Comparison of ENCODE assay signal across 12 cellular contexts in the genomic region with DNA sequence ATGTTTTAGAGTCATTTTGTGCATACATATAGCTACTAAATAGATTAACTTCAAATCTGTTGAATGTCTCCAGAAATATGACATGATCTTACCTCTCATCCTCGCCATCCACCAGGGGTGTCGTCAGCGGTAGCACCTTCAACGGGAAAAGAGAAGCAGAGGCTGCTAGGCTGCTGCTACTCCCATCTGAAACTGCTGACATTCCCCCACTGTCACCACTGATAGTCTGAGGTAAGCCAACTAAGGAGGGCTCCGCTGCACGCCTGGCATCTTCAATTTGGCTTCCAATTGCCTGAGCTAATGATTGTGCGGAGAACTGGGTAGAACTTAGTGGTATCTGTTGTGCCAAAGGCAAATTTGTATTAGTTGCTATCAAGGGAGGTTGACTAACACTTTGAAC. TPM values are rescaled to one million over a fixed set of nuclear protein-coding genes. Genes with fewer than 3 reads are reported as not detected.
DNase-seq lines count a peak whose midpoint lies in the region; ATAC-seq, FAIRE-seq and TF ChIP-seq lines count a peak whose summit lies in the region.
"Had no signal": no experiment of that assay in that cellular context is flagged by ENCODE, and none has a peak within 500 bp of the region (broad histone marks: within the 10 kb centered on the region; RNA-seq: fewer than 3 reads in every experiment).

No MANE protein-coding gene starts in this region.

- H3K4me1 Mint-ChIP-seq in endothelial cell (ENCODE audit: unreplicated experiment) = peaks cover 51% of the 10 kb centered on the region
- H3K4me1 Mint-ChIP-seq in nephron = peaks cover 44% of the 10 kb centered on the region
- H3K4me1 Mint-ChIP-seq in activated T-cell treated with anti-CD3 and anti-CD28 coated beads, Interleukin-2, amount 50 U/mL, for 72 hours (ENCODE audit: low read depth) = peaks cover 38% of the 10 kb centered on the region

- H3K9me3 ChIP-seq in ovary = no peaks in the 10 kb centered on the region
- H3K9me3 ChIP-seq: Caco-2 had no signal

- H3K9me3 Mint-ChIP-seq in endothelial cell (ENCODE audit: unreplicated experiment) = no peaks in the 10 kb centered on the region
- no peaks in the 10 kb centered on the region for H3K9me3 Mint-ChIP-seq in nephron
- no peaks in the 10 kb centered on the region for H3K9me3 Mint-ChIP-seq in activated T-cell treated with anti-CD3 and anti-CD28 coated beads, Interleukin-2, amount 50 U/mL, for 72 hours

- H3K4me3 ChIP-seq in BJ (ENCODE audit: low read depth, low read length) = peak overlapping the region; percentile 25
- H3K4me3 ChIP-seq in ovary = no peak overlapping the region

- no peak for TF ChIP-seq POLR2A in ovary (IDR thresholded peaks at IDR 0.05)

- TF ChIP-seq EP300 in ovary (IDR thresholded peaks at IDR 0.05) = no peak

- no peaks in the 10 kb centered on the region for H3K27me3 ChIP-seq in BJ (ENCODE audit: control insufficient read depth, insufficient read depth, low read length)
- no peaks in the 10 kb centered on the region for H3K27me3 ChIP-seq in ovary

- 91 to 96% (median 94%) methylated on average over 7 of the region's 7 CpGs for WGBS in ovary, 3 donors

- FAIRE-seq in HTR-8/SVneo (lab: Jason Lieb, UNC) = no peak

- DNase-seq in BJ (ENCODE audit: low read depth) (no peak), M059J (ENCODE audit: low read depth) (peak; percentile 7), endothelial cell (ENCODE audit: low spot score) (no peak), ovary (no peak), HTR-8/SVneo (ENCODE audit: insufficient read length, low spot score) (no peak)
- no peak for DNase-seq in activated T-cell treated with anti-CD3 and anti-CD28 coated beads, Interleukin-2, amount 50 U/mL, for 72 hours
- DNase-seq: activated CD4-positive, CD25-positive, alpha-beta regulatory T cell; Caco-2; NK-92 treated with Interleukin-12 subunit alpha and Interleukin-12 subunit beta, amount 100 ng/mL, for 24 hours; stimulated activated CD4-positive, alpha-beta T cell treated with anti-CD3 and anti-CD28 coated beads, Interleukin-15, amount 100 ng/mL, for 24 hours had no signal

- H3K27me3 Mint-ChIP-seq in endothelial cell (ENCODE audit: unreplicated experiment) (peaks cover 10% of the 10 kb centered on the region), nephron (ENCODE audit: low read depth) (no peaks in the 10 kb centered on the region)
- peaks cover 1% of the 10 kb centered on the region for H3K27me3 Mint-ChIP-seq in activated T-cell treated with anti-CD3 and anti-CD28 coated beads, Interleukin-2, amount 50 U/mL, for 72 hours (ENCODE audit: low read depth)

- H3K36me3 ChIP-seq in BJ (ENCODE audit: control insufficient read depth, insufficient read depth, low read length) (0 out of 2 replicates have a peak, but pooled peaks cover 1% of the 10 kb centered on the region), ovary (no peaks in the 10 kb centered on the region)

- H3K4me3 Mint-ChIP-seq in endothelial cell (ENCODE audit: unreplicated experiment) (peak overlapping the region; percentile 81), nephron (peak overlapping the region; percentile 99)
- no peak overlapping the region for H3K4me3 Mint-ChIP-seq in activated T-cell treated with anti-CD3 and anti-CD28 coated beads, Interleukin-2, amount 50 U/mL, for 72 hours

- ATAC-seq in GM19035 (IDR thresholded peaks at IDR 0.05; ENCODE audit: unreplicated experiment) = no peak
- ATAC-seq in activated T-cell treated with anti-CD3 and anti-CD28 coated beads, Interleukin-2, amount 50 U/mL, for 72 hours (replicated peaks in 1 of 2) = no peak

- H3K36me3 Mint-ChIP-seq in endothelial cell (ENCODE audit: low read depth, unreplicated experiment) (peaks cover 19% of the 10 kb centered on the region), nephron (ENCODE audit: low read depth) (peaks cover 42% of the 10 kb centered on the region)
- H3K36me3 Mint-ChIP-seq in activated T-cell treated with anti-CD3 and anti-CD28 coated beads, Interleukin-2, amount 50 U/mL, for 72 hours (ENCODE audit: insufficient read depth in 2 of 2) = peaks cover 0 to 4% of the 10 kb centered on the region in 2 donors

- H3K27ac Mint-ChIP-seq in endothelial cell (ENCODE audit: unreplicated experiment) (peak overlapping the region; percentile 50), nephron (peak overlapping the region in 1 of 3 experiments; percentile 14)
- no peak overlapping the region for H3K27ac Mint-ChIP-seq in activated T-cell treated with anti-CD3 and anti-CD28 coated beads, Interleukin-2, amount 50 U/mL, for 72 hours

- H3K4me1 ChIP-seq in ovary (ENCODE audit: insufficient read depth) = peaks cover 12% of the 10 kb centered on the region

- POLR2A ChIA-PET in BJ (lab: Charles Lee) = no interaction called here

- H3K27ac ChIP-seq in ovary = no peak overlapping the region

- TF ChIP-seq CTCF in BJ (IDR thresholded peaks at IDR 0.05; ENCODE audit: insufficient read depth, low read depth, low read length) = no peak
- TF ChIP-seq CTCF in endothelial cell (IDR thresholded peaks at IDR 0.05; ENCODE audit: unreplicated experiment) = no peak
- TF ChIP-seq CTCF in nephron (IDR thresholded peaks at IDR 0.05; ENCODE audit: unreplicated experiment in 3 of 3) = no peak
- TF ChIP-seq CTCF in ovary (IDR thresholded peaks at IDR 0.05) = no peak

- intact Hi-C loops in ovary (cut with DNase I) = loop anchor here in 1 of 4 donors (10.0 kb wide), 2 partner anchors 88 to 352 kb away; no protein-coding TSS in a partner anchor

- CTCF ChIA-PET in BJ (lab: Yijun Ruan, JAX) = interaction anchor here (1.1 kb wide), 2 partner anchors 89 to 354 kb away, joined by 3 read pairs; no protein-coding TSS in a partner anchor

RNA-seq across cellular contexts. Expression of gene TSC22D1, which starts 3.1 kb away (rescaled TPM):
- polyA plus RNA-seq in BJ (2011; rRNA removed) (33.5 and 39.2 TPM in 2 replicates), ovary (100 to 1,000 TPM; 164 to 179 TPM)
- polyA minus RNA-seq in BJ (2011; rRNA and poly(A)+ RNA removed) = 49.2 and 55.8 TPM in 2 replicates
- 48.3 and 52.4 TPM in 2 replicates for total RNA-seq in M059J (2014; rRNA removed; shearing (Covaris generic))
- total RNA-seq in endothelial cell (ENCODE audit: unreplicated experiment) (73.0 TPM), ovary (100 to 1,000 TPM; 100 to 369 (median 145) TPM)
- total RNA-seq in activated T-cell treated with anti-CD3 and anti-CD28 coated beads, Interleukin-2, amount 50 U/mL, for 72 hours = 10 to 100 TPM; 11.8 to 20.3 TPM

Comparison
In these comparisons a context has a peak if more than half of its experiments do, and no peak if none do; other contexts are left out.
1. H3K4me3 Mint-ChIP-seq: peak in endothelial cell (single experiment) and nephron (3 of 3); none in activated T-cell treated with anti-CD3 and anti-CD28 coated beads, Interleukin-2, amount 50 U/mL, for 72 hours (0 of 2).